Comparison of ENCODE assay signal across 21 cellular contexts in genomic region chr7:1931951-1932270, GRCh38.
DNase-seq lines count a peak whose midpoint lies in the region; ATAC-seq, FAIRE-seq and TF ChIP-seq lines count a peak whose summit lies in the region.
"Had no signal": no experiment of that assay in that cellular context is flagged by ENCODE, and none has a peak within 500 bp of the region (broad histone marks: within the 10 kb centered on the region; RNA-seq: fewer than 3 reads in every experiment).

No MANE protein-coding gene starts in this region.

- no peak overlapping the region for H2AFZ ChIP-seq in neuronal stem cell (ENCODE audit: low read length)

- H3K27ac ChIP-seq in CD4-positive, alpha-beta T cell (ENCODE audit: low read depth, low read length): peak overlapping the region; percentile 21
- peak overlapping the region; percentile 13 for H3K27ac ChIP-seq in RWPE2 (ENCODE audit: poor library complexity, severe bottlenecking)
- no peak overlapping the region for H3K27ac ChIP-seq in neuronal stem cell (replicated peaks; ENCODE audit: low read length)
- H3K27ac ChIP-seq: Peyer's patch had no signal

- H3K79me1 ChIP-seq in neuronal stem cell (ENCODE audit: low read depth, low read length): peaks cover 10% of the 10 kb centered on the region

- intact Hi-C loops in CD4-positive, alpha-beta T cell (cut with DNase I, micrococcal nuclease): no loop called here

- H3K4me2 ChIP-seq in neuronal stem cell (ENCODE audit: insufficient read depth, low read length, poor library complexity, severe bottlenecking): no peak overlapping the region

- no peak overlapping the region for H2BK12ac ChIP-seq in neuronal stem cell (ENCODE audit: low read length)

- peak overlapping the region; percentile 92 for H3K27ac Mint-ChIP-seq in CD4-positive, alpha-beta T cell
- H3K27ac Mint-ChIP-seq in memory B cell: peak overlapping the region; percentile 65
- no peak overlapping the region for H3K27ac Mint-ChIP-seq in activated naive CD8-positive, alpha-beta T cell treated with anti-CD3 and anti-CD28 coated beads, Interleukin-2, amount 50 U/mL, for 24 hours

- H3K4me1 Mint-ChIP-seq in CD4-positive, alpha-beta T cell (ENCODE audit: low read depth): peaks cover 61% of the 10 kb centered on the region
- H3K4me1 Mint-ChIP-seq in memory B cell: peaks cover 24% of the 10 kb centered on the region
- peaks cover 13% of the 10 kb centered on the region for H3K4me1 Mint-ChIP-seq in activated naive CD8-positive, alpha-beta T cell treated with anti-CD3 and anti-CD28 coated beads, Interleukin-2, amount 50 U/mL, for 24 hours

- H3K4ac ChIP-seq in neuronal stem cell (ENCODE audit: low read length): no peak overlapping the region

- no peaks in the 10 kb centered on the region for H3K9me3 Mint-ChIP-seq in CD4-positive, alpha-beta T cell
- no peaks in the 10 kb centered on the region for H3K9me3 Mint-ChIP-seq in memory B cell
- no peaks in the 10 kb centered on the region for H3K9me3 Mint-ChIP-seq in activated naive CD8-positive, alpha-beta T cell treated with anti-CD3 and anti-CD28 coated beads, Interleukin-2, amount 50 U/mL, for 24 hours

- H3K4me1 ChIP-seq in RWPE2 (ENCODE audit: insufficient read depth, poor library complexity, severe bottlenecking) (peaks cover 5% of the 10 kb centered on the region), neuronal stem cell (ENCODE audit: control insufficient read depth in 2 of 2, insufficient read depth in 1 of 2, low read depth in 1 of 2, low read length in 2 of 2) (no peaks in the 10 kb centered on the region)
- H3K4me1 ChIP-seq: Peyer's patch had no signal

- no peak overlapping the region for H3K14ac ChIP-seq in neuronal stem cell (ENCODE audit: low read length)

- TF ChIP-seq POLR2A in H54 (IDR thresholded peaks at IDR 0.05; ENCODE audit: low read depth, low read length): no peak

- H3K18ac ChIP-seq in neuronal stem cell (ENCODE audit: low read length): no peak overlapping the region

- no peak overlapping the region for H2BK120ac ChIP-seq in neuronal stem cell (ENCODE audit: low read depth, low read length)

- no peaks in the 10 kb centered on the region for H3K27me3 ChIP-seq in CD4-positive, alpha-beta T cell (ENCODE audit: control insufficient read depth, insufficient read depth, low read length)
- H3K27me3 ChIP-seq in RWPE2 (ENCODE audit: insufficient read depth, poor library complexity, severe bottlenecking): no peaks in the 10 kb centered on the region
- H3K27me3 ChIP-seq in neuronal stem cell (ENCODE audit: control insufficient read depth in 3 of 3, insufficient read depth in 3 of 3, low read depth in 1 of 3, low read length in 3 of 3): no peaks in the 10 kb centered on the region
- H3K27me3 ChIP-seq: Peyer's patch had no signal

- H2AK5ac ChIP-seq in neuronal stem cell (ENCODE audit: low read depth, low read length): no peak overlapping the region

- H3K4me3 Mint-ChIP-seq in CD4-positive, alpha-beta T cell: peak overlapping the region; percentile 68
- H3K4me3 Mint-ChIP-seq in memory B cell: no peak overlapping the region
- no peak overlapping the region for H3K4me3 Mint-ChIP-seq in activated naive CD8-positive, alpha-beta T cell treated with anti-CD3 and anti-CD28 coated beads, Interleukin-2, amount 50 U/mL, for 24 hours

- CTCF ChIA-PET in CD4-positive, alpha-beta T cell (lab: Charles Lee): no interaction called here

- FAIRE-seq in H54 (lab: Jason Lieb, UNC): no peak
- FAIRE-seq: G401.6, GM12892, HTR-8/SVneo had no signal

- no peak for ATAC-seq in CD4-positive, alpha-beta T cell (ENCODE audit: poor library complexity)
- ATAC-seq in RWPE2 (ENCODE audit: low read depth) (no peak), memory B cell (ENCODE audit: low read depth) (no peak), GM21786 (IDR thresholded peaks at IDR 0.05; ENCODE audit: unreplicated experiment) (no peak)
- ATAC-seq in activated naive CD8-positive, alpha-beta T cell treated with anti-CD3 and anti-CD28 coated beads, Interleukin-2, amount 50 U/mL, for 24 hours: no peak
- ATAC-seq: HCT116 had no signal

- H3K36me3 ChIP-seq in RWPE2 (ENCODE audit: low read depth) (no peaks in the 10 kb centered on the region), neuronal stem cell (replicated peaks in 1 of 2; ENCODE audit: control insufficient read depth in 2 of 2, insufficient read depth in 2 of 2, low read length in 2 of 2) (peaks cover 4 to 8% of the 10 kb centered on the region in 2 donors)
- H3K36me3 ChIP-seq: Peyer's patch had no signal

- no peaks in the 10 kb centered on the region for H3K27me3 Mint-ChIP-seq in CD4-positive, alpha-beta T cell
- H3K27me3 Mint-ChIP-seq in memory B cell: no peaks in the 10 kb centered on the region
- H3K27me3 Mint-ChIP-seq in activated naive CD8-positive, alpha-beta T cell treated with anti-CD3 and anti-CD28 coated beads, Interleukin-2, amount 50 U/mL, for 24 hours: peaks cover 9% of the 10 kb centered on the region

- H3K36me3 Mint-ChIP-seq in CD4-positive, alpha-beta T cell (ENCODE audit: low read depth): peaks cover 73% of the 10 kb centered on the region
- H3K36me3 Mint-ChIP-seq in memory B cell: peaks cover 19% of the 10 kb centered on the region
- H3K36me3 Mint-ChIP-seq in activated naive CD8-positive, alpha-beta T cell treated with anti-CD3 and anti-CD28 coated beads, Interleukin-2, amount 50 U/mL, for 24 hours (ENCODE audit: low read depth): peaks cover 15% of the 10 kb centered on the region

- no CpG with 5 or more reads among the region's 9 CpGs for WGBS in neuronal stem cell (ENCODE audit: extremely low coverage in 2 of 2, insufficient read length in 2 of 2, insufficient replicate concordance in 1 of 2), 2 donors

- H2BK5ac ChIP-seq in neuronal stem cell (ENCODE audit: low read length): peak overlapping the region; percentile 68

- no peak overlapping the region for H3K23ac ChIP-seq in neuronal stem cell (ENCODE audit: low read depth, low read length, poor library complexity)

- TF ChIP-seq CTCF in CD4-positive, alpha-beta T cell (IDR thresholded peaks at IDR 0.05): no peak
- no peak for TF ChIP-seq CTCF in RWPE2 (IDR thresholded peaks at IDR 0.05; ENCODE audit: poor library complexity, severe bottlenecking)

- H4K91ac ChIP-seq in neuronal stem cell (ENCODE audit: low read depth, low read length, poor library complexity): no peak overlapping the region

- no peaks in the 10 kb centered on the region for H3K9me3 ChIP-seq in CD4-positive, alpha-beta T cell (ENCODE audit: control insufficient read depth, low read length)
- H3K9me3 ChIP-seq in RWPE2 (ENCODE audit: severe bottlenecking) (no peaks in the 10 kb centered on the region), neuronal stem cell (replicated peaks in 1 of 2; ENCODE audit: control insufficient read depth in 2 of 2, insufficient read depth in 1 of 2, low read depth in 1 of 2, low read length in 2 of 2) (peaks cover 2 to 7% of the 10 kb centered on the region in 2 donors)
- H3K9me3 ChIP-seq: Peyer's patch had no signal

- H3K4me3 ChIP-seq in RWPE2 (ENCODE audit: severe bottlenecking): no peak overlapping the region
- H3K4me3 ChIP-seq in neuronal stem cell (ENCODE audit: low read length in 2 of 2): no peak overlapping the region
- H3K4me3 ChIP-seq: Peyer's patch had no signal

- H2BK15ac ChIP-seq in neuronal stem cell (ENCODE audit: low read length): no peak overlapping the region

- no peak overlapping the region for H3K9ac ChIP-seq in neuronal stem cell (ENCODE audit: low read depth, low read length, poor library complexity)

- H4K8ac ChIP-seq in neuronal stem cell (ENCODE audit: low read depth, low read length): no peak overlapping the region

- DNase-seq in CD4-positive, alpha-beta T cell: no peak
- DNase-seq in RWPE2 (ENCODE audit: low spot score) (no peak), memory B cell (ENCODE audit: low spot score in 2 of 2) (no peak), neuronal stem cell (ENCODE audit: low spot score) (no peak), H54 (ENCODE audit: insufficient read length, low spot score) (no peak), UCSD-AML1 (lab: John Stamatoyannopoulos, UW; ENCODE audit: unreplicated experiment) (no peak)
- no peak for DNase-seq in activated naive CD8-positive, alpha-beta T cell treated with anti-CD3 and anti-CD28 coated beads, Interleukin-2, amount 50 U/mL, for 24 hours
- DNase-seq: GOT3, KG1, NCI-H1436, NCI-H187 treated with DMSO at 0.1 percent for 48 hours, NCI-H2171 treated with DMSO at 0.1 percent for 48 hours, NCI-H524 treated with DMSO at 0.1 percent for 48 hours, NCI-H82, Peyer's patch, Right ventricle myocardium superior had no signal

- POLR2A ChIA-PET in CD4-positive, alpha-beta T cell (lab: Charles Lee): no interaction called here
